ENCODE assay signal across 1 cellular context in the genomic region with DNA sequence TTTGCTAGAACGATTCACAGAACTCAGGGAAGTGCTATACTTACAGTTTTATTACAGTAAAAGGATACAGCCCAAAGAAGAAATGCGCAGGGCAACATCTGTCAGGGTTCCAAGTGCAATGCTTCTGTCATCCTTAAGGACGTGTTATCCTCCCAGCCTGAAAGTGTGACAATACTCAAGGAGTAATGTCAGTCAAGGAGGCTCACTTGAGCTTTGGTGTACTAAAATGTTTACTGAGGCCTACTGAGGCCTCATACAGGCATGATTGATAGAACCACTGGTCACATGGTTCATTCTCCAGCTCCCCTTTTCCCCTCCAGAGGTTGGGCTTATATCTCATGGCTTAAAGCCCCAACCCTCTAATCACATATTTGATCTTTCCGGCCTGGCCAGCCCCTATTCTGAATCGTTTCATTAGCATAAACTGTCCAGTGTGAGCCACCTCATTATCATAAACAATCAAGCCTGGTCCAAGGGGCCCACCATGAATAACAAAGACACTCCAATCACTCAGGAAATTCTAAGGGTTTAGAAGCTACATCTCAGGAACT.
TF ChIP-seq lines count a peak whose summit lies in the region.

No MANE protein-coding gene starts in this region.

TF ChIP-seq in K562, 482 proteins besides CTCF, POLR2A, EP300 and RAD21 (continued from another document and continues in another):
- TF ChIP-seq, protein P1, sequence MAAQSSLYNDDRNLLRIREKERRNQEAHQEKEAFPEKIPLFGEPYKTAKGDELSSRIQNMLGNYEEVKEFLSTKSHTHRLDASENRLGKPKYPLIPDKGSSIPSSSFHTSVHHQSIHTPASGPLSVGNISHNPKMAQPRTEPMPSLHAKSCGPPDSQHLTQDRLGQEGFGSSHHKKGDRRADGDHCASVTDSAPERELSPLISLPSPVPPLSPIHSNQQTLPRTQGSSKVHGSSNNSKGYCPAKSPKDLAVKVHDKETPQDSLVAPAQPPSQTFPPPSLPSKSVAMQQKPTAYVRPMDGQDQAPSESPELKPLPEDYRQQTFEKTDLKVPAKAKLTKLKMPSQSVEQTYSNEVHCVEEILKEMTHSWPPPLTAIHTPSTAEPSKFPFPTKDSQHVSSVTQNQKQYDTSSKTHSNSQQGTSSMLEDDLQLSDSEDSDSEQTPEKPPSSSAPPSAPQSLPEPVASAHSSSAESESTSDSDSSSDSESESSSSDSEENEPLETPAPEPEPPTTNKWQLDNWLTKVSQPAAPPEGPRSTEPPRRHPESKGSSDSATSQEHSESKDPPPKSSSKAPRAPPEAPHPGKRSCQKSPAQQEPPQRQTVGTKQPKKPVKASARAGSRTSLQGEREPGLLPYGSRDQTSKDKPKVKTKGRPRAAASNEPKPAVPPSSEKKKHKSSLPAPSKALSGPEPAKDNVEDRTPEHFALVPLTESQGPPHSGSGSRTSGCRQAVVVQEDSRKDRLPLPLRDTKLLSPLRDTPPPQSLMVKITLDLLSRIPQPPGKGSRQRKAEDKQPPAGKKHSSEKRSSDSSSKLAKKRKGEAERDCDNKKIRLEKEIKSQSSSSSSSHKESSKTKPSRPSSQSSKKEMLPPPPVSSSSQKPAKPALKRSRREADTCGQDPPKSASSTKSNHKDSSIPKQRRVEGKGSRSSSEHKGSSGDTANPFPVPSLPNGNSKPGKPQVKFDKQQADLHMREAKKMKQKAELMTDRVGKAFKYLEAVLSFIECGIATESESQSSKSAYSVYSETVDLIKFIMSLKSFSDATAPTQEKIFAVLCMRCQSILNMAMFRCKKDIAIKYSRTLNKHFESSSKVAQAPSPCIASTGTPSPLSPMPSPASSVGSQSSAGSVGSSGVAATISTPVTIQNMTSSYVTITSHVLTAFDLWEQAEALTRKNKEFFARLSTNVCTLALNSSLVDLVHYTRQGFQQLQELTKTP (IDR thresholded peaks at IDR 0.05; ENCODE audit: low read depth in 1 of 2, partially characterized antibody in 2 of 2): peak in 1 of 2 experiments; percentile 26
- TF ChIP-seq, protein P2, sequence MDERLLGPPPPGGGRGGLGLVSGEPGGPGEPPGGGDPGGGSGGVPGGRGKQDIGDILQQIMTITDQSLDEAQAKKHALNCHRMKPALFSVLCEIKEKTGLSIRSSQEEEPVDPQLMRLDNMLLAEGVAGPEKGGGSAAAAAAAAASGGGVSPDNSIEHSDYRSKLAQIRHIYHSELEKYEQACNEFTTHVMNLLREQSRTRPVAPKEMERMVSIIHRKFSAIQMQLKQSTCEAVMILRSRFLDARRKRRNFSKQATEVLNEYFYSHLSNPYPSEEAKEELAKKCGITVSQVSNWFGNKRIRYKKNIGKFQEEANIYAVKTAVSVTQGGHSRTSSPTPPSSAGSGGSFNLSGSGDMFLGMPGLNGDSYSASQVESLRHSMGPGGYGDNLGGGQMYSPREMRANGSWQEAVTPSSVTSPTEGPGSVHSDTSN (CRISPR knock-in tag; IDR thresholded peaks at IDR 0.05; ENCODE audit: low read depth): no peak
- TF ChIP-seq, protein P2 (tag; conservative IDR thresholded peaks at IDR 0.05; ENCODE audit: low read depth): peak; percentile 75
- no peak for TF ChIP-seq HIVEP1 (CRISPR knock-in tag; IDR thresholded peaks at IDR 0.05)
- TF ChIP-seq SP2 (IDR thresholded peaks at IDR 0.05; ENCODE audit: extremely low read depth, low read depth, low read length, poor library complexity, severe bottlenecking): no peak
- peak; percentile 57 for TF ChIP-seq POLR2B (IDR thresholded peaks at IDR 0.05; ENCODE audit: low read depth, partially characterized antibody)
- TF ChIP-seq RBFOX2 (IDR thresholded peaks at IDR 0.05; ENCODE audit: low read depth, low read length): peak; percentile 48; the same call in 1 of the 2 replicates
- TF ChIP-seq, protein P3, sequence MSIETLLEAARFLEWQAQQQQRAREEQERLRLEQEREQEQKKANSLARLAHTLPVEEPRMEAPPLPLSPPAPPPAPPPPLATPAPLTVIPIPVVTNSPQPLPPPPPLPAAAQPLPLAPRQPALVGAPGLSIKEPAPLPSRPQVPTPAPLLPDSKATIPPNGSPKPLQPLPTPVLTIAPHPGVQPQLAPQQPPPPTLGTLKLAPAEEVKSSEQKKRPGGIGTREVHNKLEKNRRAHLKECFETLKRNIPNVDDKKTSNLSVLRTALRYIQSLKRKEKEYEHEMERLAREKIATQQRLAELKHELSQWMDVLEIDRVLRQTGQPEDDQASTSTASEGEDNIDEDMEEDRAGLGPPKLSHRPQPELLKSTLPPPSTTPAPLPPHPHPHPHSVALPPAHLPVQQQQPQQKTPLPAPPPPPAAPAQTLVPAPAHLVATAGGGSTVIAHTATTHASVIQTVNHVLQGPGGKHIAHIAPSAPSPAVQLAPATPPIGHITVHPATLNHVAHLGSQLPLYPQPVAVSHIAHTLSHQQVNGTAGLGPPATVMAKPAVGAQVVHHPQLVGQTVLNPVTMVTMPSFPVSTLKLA (conservative IDR thresholded peaks at IDR 0.05): peak in 1 of 2 experiments; percentile 27; a peak in 1 of 4 replicates
- TF ChIP-seq KHSRP (IDR thresholded peaks at IDR 0.05): no peak
- TF ChIP-seq, protein P4, sequence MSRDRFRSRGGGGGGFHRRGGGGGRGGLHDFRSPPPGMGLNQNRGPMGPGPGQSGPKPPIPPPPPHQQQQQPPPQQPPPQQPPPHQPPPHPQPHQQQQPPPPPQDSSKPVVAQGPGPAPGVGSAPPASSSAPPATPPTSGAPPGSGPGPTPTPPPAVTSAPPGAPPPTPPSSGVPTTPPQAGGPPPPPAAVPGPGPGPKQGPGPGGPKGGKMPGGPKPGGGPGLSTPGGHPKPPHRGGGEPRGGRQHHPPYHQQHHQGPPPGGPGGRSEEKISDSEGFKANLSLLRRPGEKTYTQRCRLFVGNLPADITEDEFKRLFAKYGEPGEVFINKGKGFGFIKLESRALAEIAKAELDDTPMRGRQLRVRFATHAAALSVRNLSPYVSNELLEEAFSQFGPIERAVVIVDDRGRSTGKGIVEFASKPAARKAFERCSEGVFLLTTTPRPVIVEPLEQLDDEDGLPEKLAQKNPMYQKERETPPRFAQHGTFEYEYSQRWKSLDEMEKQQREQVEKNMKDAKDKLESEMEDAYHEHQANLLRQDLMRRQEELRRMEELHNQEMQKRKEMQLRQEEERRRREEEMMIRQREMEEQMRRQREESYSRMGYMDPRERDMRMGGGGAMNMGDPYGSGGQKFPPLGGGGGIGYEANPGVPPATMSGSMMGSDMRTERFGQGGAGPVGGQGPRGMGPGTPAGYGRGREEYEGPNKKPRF (IDR thresholded peaks at IDR 0.05; ENCODE audit: low read depth, low read length): no peak
- TF ChIP-seq CBX3 (IDR thresholded peaks at IDR 0.05; ENCODE audit: borderline replicate concordance in 1 of 2, low read length in 2 of 2): 0 out of 3 replicates have a peak, but pooled peaks of 1 of the 2 experiments have one; percentile 21
- no peak for TF ChIP-seq NCOA4 (IDR thresholded peaks at IDR 0.05; ENCODE audit: partially characterized antibody)
- peak; percentile 86 for TF ChIP-seq NFRKB (IDR thresholded peaks at IDR 0.05; ENCODE audit: low read depth)
- TF ChIP-seq MEF2A (IDR thresholded peaks at IDR 0.05; ENCODE audit: control insufficient read depth, low read depth, low read length): no peak
- no peak for TF ChIP-seq HCFC1 (IDR thresholded peaks at IDR 0.05; ENCODE audit: low read depth, low read length)
- no peak for TF ChIP-seq ZNF133 (CRISPR knock-in tag; IDR thresholded peaks at IDR 0.05)
- no peak for TF ChIP-seq SIRT6 (IDR thresholded peaks at IDR 0.05; ENCODE audit: low read depth, low read length)
- no peak for TF ChIP-seq ZNF274 (IDR thresholded peaks at IDR 0.05; ENCODE audit: borderline replicate concordance, low read depth, low read length)
- TF ChIP-seq SAFB2 (IDR thresholded peaks at IDR 0.05; ENCODE audit: borderline replicate concordance, low read depth, low read length, severe bottlenecking): no peak
- peak; percentile 74 for TF ChIP-seq RAD51 (IDR thresholded peaks at IDR 0.05; ENCODE audit: borderline replicate concordance, low read depth)
- no peak for TF ChIP-seq MTA3 (IDR thresholded peaks at IDR 0.05; ENCODE audit: borderline replicate concordance)
- TF ChIP-seq, protein P5, sequence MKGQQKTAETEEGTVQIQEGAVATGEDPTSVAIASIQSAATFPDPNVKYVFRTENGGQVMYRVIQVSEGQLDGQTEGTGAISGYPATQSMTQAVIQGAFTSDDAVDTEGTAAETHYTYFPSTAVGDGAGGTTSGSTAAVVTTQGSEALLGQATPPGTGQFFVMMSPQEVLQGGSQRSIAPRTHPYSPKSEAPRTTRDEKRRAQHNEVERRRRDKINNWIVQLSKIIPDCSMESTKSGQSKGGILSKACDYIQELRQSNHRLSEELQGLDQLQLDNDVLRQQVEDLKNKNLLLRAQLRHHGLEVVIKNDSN (CRISPR knock-in tag; IDR thresholded peaks at IDR 0.05): peak; percentile 41; the same call in 1 of the 2 replicates
- TF ChIP-seq FOXK2 (conservative IDR thresholded peaks at IDR 0.05 in 1 of 2, IDR thresholded peaks at IDR 0.05 in 1 of 2; ENCODE audit: low read depth in 2 of 2): no peak; a peak in 1 of 4 replicates
- TF ChIP-seq ZNF77 (CRISPR knock-in tag; IDR thresholded peaks at IDR 0.05): no peak
- no peak for TF ChIP-seq KLF6 (CRISPR knock-in tag; IDR thresholded peaks at IDR 0.05; ENCODE audit: borderline replicate concordance)
- TF ChIP-seq ETV6 (IDR thresholded peaks at IDR 0.05; ENCODE audit: borderline replicate concordance in 1 of 2, low read depth in 2 of 2, low read length in 1 of 2): no peak
- TF ChIP-seq ETV6 (CRISPR knock-in tag; IDR thresholded peaks at IDR 0.05; ENCODE audit: borderline replicate concordance): no peak
- TF ChIP-seq HNRNPK (IDR thresholded peaks at IDR 0.05; ENCODE audit: low read depth, low read length, poor library complexity, severe bottlenecking): no peak
- TF ChIP-seq ZNF174 (CRISPR knock-in tag; IDR thresholded peaks at IDR 0.05): no peak
- no peak for TF ChIP-seq CHCHD3 (CRISPR knock-in tag; IDR thresholded peaks at IDR 0.05)
- 0 out of 2 replicates have a peak, but pooled peaks have one; percentile 50 for TF ChIP-seq DPF2 (IDR thresholded peaks at IDR 0.05)
- TF ChIP-seq MAFG (tag; conservative IDR thresholded peaks at IDR 0.05): no peak
- no peak for TF ChIP-seq HLTF (IDR thresholded peaks at IDR 0.05)
- TF ChIP-seq, protein P6, sequence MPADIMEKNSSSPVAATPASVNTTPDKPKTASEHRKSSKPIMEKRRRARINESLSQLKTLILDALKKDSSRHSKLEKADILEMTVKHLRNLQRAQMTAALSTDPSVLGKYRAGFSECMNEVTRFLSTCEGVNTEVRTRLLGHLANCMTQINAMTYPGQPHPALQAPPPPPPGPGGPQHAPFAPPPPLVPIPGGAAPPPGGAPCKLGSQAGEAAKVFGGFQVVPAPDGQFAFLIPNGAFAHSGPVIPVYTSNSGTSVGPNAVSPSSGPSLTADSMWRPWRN (IDR thresholded peaks at IDR 0.05; ENCODE audit: low read depth): no peak
- TF ChIP-seq GATA2 (CRISPR knock-in tag; IDR thresholded peaks at IDR 0.05): peak; percentile 73
- TF ChIP-seq, protein P7, sequence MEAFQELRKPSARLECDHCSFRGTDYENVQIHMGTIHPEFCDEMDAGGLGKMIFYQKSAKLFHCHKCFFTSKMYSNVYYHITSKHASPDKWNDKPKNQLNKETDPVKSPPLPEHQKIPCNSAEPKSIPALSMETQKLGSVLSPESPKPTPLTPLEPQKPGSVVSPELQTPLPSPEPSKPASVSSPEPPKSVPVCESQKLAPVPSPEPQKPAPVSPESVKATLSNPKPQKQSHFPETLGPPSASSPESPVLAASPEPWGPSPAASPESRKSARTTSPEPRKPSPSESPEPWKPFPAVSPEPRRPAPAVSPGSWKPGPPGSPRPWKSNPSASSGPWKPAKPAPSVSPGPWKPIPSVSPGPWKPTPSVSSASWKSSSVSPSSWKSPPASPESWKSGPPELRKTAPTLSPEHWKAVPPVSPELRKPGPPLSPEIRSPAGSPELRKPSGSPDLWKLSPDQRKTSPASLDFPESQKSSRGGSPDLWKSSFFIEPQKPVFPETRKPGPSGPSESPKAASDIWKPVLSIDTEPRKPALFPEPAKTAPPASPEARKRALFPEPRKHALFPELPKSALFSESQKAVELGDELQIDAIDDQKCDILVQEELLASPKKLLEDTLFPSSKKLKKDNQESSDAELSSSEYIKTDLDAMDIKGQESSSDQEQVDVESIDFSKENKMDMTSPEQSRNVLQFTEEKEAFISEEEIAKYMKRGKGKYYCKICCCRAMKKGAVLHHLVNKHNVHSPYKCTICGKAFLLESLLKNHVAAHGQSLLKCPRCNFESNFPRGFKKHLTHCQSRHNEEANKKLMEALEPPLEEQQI (IDR thresholded peaks at IDR 0.05): no peak
- TF ChIP-seq ZNF668 (CRISPR knock-in tag; IDR thresholded peaks at IDR 0.05): no peak
- peak in 1 of 2 experiments; percentile 48; a peak in 1 of 4 replicates for TF ChIP-seq FOXA3 (CRISPR knock-in tag; conservative IDR thresholded peaks at IDR 0.05 in 1 of 2, IDR thresholded peaks at IDR 0.05 in 1 of 2)
- TF ChIP-seq ZNF586 (CRISPR knock-in tag; conservative IDR thresholded peaks at IDR 0.05): no peak
- TF ChIP-seq, protein P8, sequence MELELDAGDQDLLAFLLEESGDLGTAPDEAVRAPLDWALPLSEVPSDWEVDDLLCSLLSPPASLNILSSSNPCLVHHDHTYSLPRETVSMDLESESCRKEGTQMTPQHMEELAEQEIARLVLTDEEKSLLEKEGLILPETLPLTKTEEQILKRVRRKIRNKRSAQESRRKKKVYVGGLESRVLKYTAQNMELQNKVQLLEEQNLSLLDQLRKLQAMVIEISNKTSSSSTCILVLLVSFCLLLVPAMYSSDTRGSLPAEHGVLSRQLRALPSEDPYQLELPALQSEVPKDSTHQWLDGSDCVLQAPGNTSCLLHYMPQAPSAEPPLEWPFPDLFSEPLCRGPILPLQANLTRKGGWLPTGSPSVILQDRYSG (tag; conservative IDR thresholded peaks at IDR 0.05; ENCODE audit: low read depth): 0 out of 2 replicates have a peak, but pooled peaks have one; percentile 14
- TF ChIP-seq PML (IDR thresholded peaks at IDR 0.05; ENCODE audit: low read length): peak; percentile 40; the same call in 1 of the 2 replicates
- TF ChIP-seq, protein P9, sequence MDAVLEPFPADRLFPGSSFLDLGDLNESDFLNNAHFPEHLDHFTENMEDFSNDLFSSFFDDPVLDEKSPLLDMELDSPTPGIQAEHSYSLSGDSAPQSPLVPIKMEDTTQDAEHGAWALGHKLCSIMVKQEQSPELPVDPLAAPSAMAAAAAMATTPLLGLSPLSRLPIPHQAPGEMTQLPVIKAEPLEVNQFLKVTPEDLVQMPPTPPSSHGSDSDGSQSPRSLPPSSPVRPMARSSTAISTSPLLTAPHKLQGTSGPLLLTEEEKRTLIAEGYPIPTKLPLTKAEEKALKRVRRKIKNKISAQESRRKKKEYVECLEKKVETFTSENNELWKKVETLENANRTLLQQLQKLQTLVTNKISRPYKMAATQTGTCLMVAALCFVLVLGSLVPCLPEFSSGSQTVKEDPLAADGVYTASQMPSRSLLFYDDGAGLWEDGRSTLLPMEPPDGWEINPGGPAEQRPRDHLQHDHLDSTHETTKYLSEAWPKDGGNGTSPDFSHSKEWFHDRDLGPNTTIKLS (IDR thresholded peaks at IDR 0.05; ENCODE audit: borderline replicate concordance, low read depth): no peak
